Comparison of ENCODE assay signal across 23 cellular contexts in genomic region chr4:159014896-159015295, GRCh38.
"Had no signal": no experiment of that assay in that cellular context is flagged by ENCODE, and none has a peak within 500 bp of the region (broad histone marks: within the 10 kb centered on the region; RNA-seq: fewer than 3 reads in every experiment).

No MANE protein-coding gene starts in this region.

- H3K4me3 Mint-ChIP-seq: activated naive CD8-positive, alpha-beta T cell treated with anti-CD3 and anti-CD28 coated beads for 36 hours; central memory CD8-positive, alpha-beta T cell; mesothelial cell of epicardium; natural killer cell; T-helper 2 cell treated with Interferon-gamma antibody and Interleukin-4, amounts not matched to agents 5 μg/mL and 100 μg/mL, for 36 hours; WTC11 had no signal

- H3K27ac Mint-ChIP-seq: activated naive CD8-positive, alpha-beta T cell treated with anti-CD3 and anti-CD28 coated beads for 36 hours; mesothelial cell of epicardium; natural killer cell; T-helper 2 cell treated with Interferon-gamma antibody and Interleukin-4, amounts not matched to agents 5 μg/mL and 100 μg/mL, for 36 hours; WTC11 had no signal

- H3K4me1 Mint-ChIP-seq: activated naive CD8-positive, alpha-beta T cell treated with anti-CD3 and anti-CD28 coated beads for 36 hours; central memory CD8-positive, alpha-beta T cell; natural killer cell had no signal

- ATAC-seq: natural killer cell; stimulated activated naive CD8-positive, alpha-beta T cell treated with anti-CD3 and anti-CD28 coated beads, Interleukin-15, Interleukin-2, amounts not matched to agents 100 U/mL and 50 U/mL, for 24 hours; upper lobe of right lung; WTC11 had no signal

- H3K4me1 ChIP-seq: breast epithelium had no signal

- H3K27ac ChIP-seq: breast epithelium, esophagus muscularis mucosa, ovary, prostate gland, right atrium auricular region, thyroid gland, upper lobe of right lung had no signal

- H3K9me3 ChIP-seq: breast epithelium, esophagus muscularis mucosa, ovary, prostate gland, right atrium auricular region, thyroid gland, upper lobe of right lung had no signal

- H3K36me3 ChIP-seq: breast epithelium, esophagus muscularis mucosa, ovary, prostate gland, right atrium auricular region, thyroid gland, upper lobe of right lung had no signal

- FAIRE-seq: colon, kidney had no signal

- H3K27me3 ChIP-seq: breast epithelium, esophagus muscularis mucosa, ovary, right atrium auricular region, thyroid gland, upper lobe of right lung had no signal

- H3K9me3 Mint-ChIP-seq: activated naive CD8-positive, alpha-beta T cell treated with anti-CD3 and anti-CD28 coated beads for 36 hours; central memory CD8-positive, alpha-beta T cell; mesothelial cell of epicardium; natural killer cell; T-helper 2 cell treated with Interferon-gamma antibody and Interleukin-4, amounts not matched to agents 5 μg/mL and 100 μg/mL, for 36 hours; WTC11 had no signal

- H3K4me3 ChIP-seq: breast epithelium, esophagus muscularis mucosa, lung, ovary, prostate gland, right atrium auricular region, thyroid gland, upper lobe of right lung had no signal

- H3K36me3 Mint-ChIP-seq: activated naive CD8-positive, alpha-beta T cell treated with anti-CD3 and anti-CD28 coated beads for 36 hours; mesothelial cell of epicardium; natural killer cell; WTC11 had no signal

- DNase-seq: activated CD4-positive, alpha-beta T cell treated with anti-CD3 and anti-CD28 coated beads, Interleukin-2, amount 50 U/mL, for 4 hours; activated naive CD4-positive, alpha-beta T cell treated with Interleukin-2 at 50 U/mL for 16 hours; activated naive CD8-positive, alpha-beta T cell treated with anti-CD3 and anti-CD28 coated beads for 36 hours; activated T-cell treated with anti-CD3 and anti-CD28 coated beads, Interleukin-2, amount 50 U/mL, for 48 hours; amniotic stem cell; kidney; natural killer cell; ovary; stimulated activated CD4-positive, alpha-beta T cell treated with anti-CD3 and anti-CD28 coated beads, Interleukin-4, amount 100 ng/mL, for 4 hours; stimulated activated naive CD8-positive, alpha-beta T cell treated with anti-CD3 and anti-CD28 coated beads, Interleukin-15, Interleukin-2, amounts not matched to agents 100 U/mL and 50 U/mL, for 24 hours; substantia nigra; thyroid gland; upper lobe of right lung had no signal
